In the genomic region with DNA sequence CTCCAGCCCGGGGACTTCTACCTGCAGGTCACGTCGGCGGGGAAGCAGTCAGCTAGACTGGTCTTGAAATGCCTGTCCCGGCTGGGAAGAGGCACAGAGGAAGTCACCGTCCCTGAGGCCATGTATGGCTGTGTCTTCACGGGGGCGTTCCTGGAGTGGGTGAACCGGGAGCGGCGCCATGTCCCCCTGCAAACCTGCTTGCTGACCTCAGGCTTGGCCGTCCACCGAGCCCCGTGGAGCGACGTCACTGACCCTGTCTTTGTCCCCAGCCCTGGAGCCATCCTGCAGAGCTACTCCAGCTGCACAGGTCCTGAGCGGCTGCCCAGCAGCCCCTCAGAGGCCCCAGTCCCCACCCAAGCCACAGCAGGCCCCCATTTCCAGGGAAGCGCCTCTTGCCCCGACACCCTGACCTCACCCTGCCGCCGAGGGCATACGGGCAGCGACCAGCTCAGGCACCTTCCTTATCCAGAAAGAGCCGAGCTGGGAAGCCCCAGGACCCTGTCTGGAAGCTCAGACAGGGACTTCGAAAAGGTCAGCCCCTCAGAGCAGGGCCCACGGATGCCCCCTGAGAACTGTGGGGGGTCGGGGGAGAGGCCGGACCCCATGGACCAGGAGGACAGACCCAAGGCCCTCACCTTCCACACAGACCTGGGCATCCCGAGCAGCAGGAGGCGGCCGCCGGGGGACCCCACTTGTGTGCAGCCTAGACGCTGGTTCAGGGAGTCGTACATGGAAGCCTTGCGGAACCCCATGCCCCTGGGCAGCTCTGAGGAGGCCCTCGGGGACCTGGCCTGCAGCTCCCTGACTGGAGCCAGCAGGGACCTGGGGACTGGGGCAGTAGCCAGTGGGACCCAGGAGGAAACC, we compare ENCODE assay signal across 24 cellular contexts. TPM values are rescaled to one million over a fixed set of nuclear protein-coding genes. Genes with fewer than 3 reads are reported as not detected.
A peak's percentile ranks its signal among the peaks of the same experiment; 100 is the strongest.
DNase-seq lines count a peak whose midpoint lies in the region; ATAC-seq, FAIRE-seq and TF ChIP-seq lines count a peak whose summit lies in the region.
"Had no signal": no experiment of that assay in that cellular context is flagged by ENCODE, and none has a peak within 500 bp of the region (broad histone marks: within the 10 kb centered on the region; RNA-seq: fewer than 3 reads in every experiment).

No MANE protein-coding gene starts in this region.

- FAIRE-seq in K562 (lab: Jason Lieb, UNC), result no peak
- FAIRE-seq: A204.1 had no signal

- no peaks in the 10 kb centered on the region for H3K9me1 ChIP-seq in K562 (ENCODE audit: control insufficient read depth, insufficient read depth, low read length)

- in situ Hi-C loops in K562 (cut with MboI), result no loop called here

- no peak overlapping the region for H3K4me3 ChIP-seq in K562
- H3K4me3 ChIP-seq in naive thymus-derived CD4-positive, alpha-beta T cell (ENCODE audit: low read length), result no peak overlapping the region
- H3K4me3 ChIP-seq: GM23248, PC-9 had no signal

- H3K4me2 ChIP-seq in K562 (ENCODE audit: insufficient read depth, low read length), result no peak overlapping the region
- H3K4me2 ChIP-seq: PC-9 had no signal

- peak; percentile 31 for ATAC-seq in stimulated activated naive CD8-positive, alpha-beta T cell treated with anti-CD3 and anti-CD28 coated beads, Interleukin-15, amount 100 ng/mL, for 72 hours
- ATAC-seq in stimulated activated naive CD8-positive, alpha-beta T cell treated with anti-CD3 and anti-CD28 coated beads, Interleukin-15, Interleukin-2, amounts not matched to agents 100 U/mL and 50 U/mL, for 24 hours, result no peak
- peak; percentile 17; the same call in 2 of the 3 replicates for ATAC-seq in K562
- ATAC-seq in naive thymus-derived CD4-positive, alpha-beta T cell, result peak; percentile 7

- H3K79me2 ChIP-seq in K562 (ENCODE audit: control insufficient read depth, insufficient read depth, low read length), result no peaks in the 10 kb centered on the region

- H3K27me3 Mint-ChIP-seq in stimulated activated naive CD8-positive, alpha-beta T cell treated with anti-CD3 and anti-CD28 coated beads, Interleukin-15, amount 100 ng/mL, for 72 hours, result peaks cover 22% of the 10 kb centered on the region
- H3K27me3 Mint-ChIP-seq in naive thymus-derived CD4-positive, alpha-beta T cell, result peaks cover 0 to 12% (median 10%) of the 10 kb centered on the region in 5 donors

- H3K4me3 Mint-ChIP-seq in stimulated activated naive CD8-positive, alpha-beta T cell treated with anti-CD3 and anti-CD28 coated beads, Interleukin-15, amount 100 ng/mL, for 72 hours, result no peak overlapping the region
- no peak overlapping the region for H3K4me3 Mint-ChIP-seq in naive thymus-derived CD4-positive, alpha-beta T cell
- H3K4me3 Mint-ChIP-seq: CD4-positive, CD25-positive, alpha-beta regulatory T cell had no signal

- no TSS peak for BruUV-seq in K562 (replicated peaks; lab: Mats Ljungman, UMichigan)

- peaks cover 0 to 13% of the 10 kb centered on the region in 2 experiments; a peak in 1 of 5 replicates for H3K4me1 ChIP-seq in K562 (replicated peaks in 1 of 2; ENCODE audit: control insufficient read depth in 2 of 2, insufficient read depth in 2 of 2, low read length in 2 of 2)
- no peaks in the 10 kb centered on the region for H3K4me1 ChIP-seq in naive thymus-derived CD4-positive, alpha-beta T cell (ENCODE audit: control insufficient read depth in 2 of 2, insufficient read depth in 2 of 2, low read length in 2 of 2)

- no peaks in the 10 kb centered on the region for H3K4me1 Mint-ChIP-seq in stimulated activated naive CD8-positive, alpha-beta T cell treated with anti-CD3 and anti-CD28 coated beads, Interleukin-15, amount 100 ng/mL, for 72 hours
- no peaks in the 10 kb centered on the region for H3K4me1 Mint-ChIP-seq in naive thymus-derived CD4-positive, alpha-beta T cell
- H3K4me1 Mint-ChIP-seq: CD4-positive, CD25-positive, alpha-beta regulatory T cell had no signal

- POLR2A ChIA-PET in K562 (lab: Yijun Ruan, JAX), result no interaction called here
- POLR2A ChIA-PET in naive thymus-derived CD4-positive, alpha-beta T cell (lab: Charles Lee), result no interaction called here

- no peak overlapping the region for H2AFZ ChIP-seq in K562 (ENCODE audit: low read depth, low read length)
- H2AFZ ChIP-seq: GM23248, PC-9 had no signal

- no peaks in the 10 kb centered on the region for H4K20me1 ChIP-seq in K562 (replicated peaks; ENCODE audit: control insufficient read depth, insufficient read depth, low read length)

- TF ChIP-seq POLR2A in K562 (conservative IDR thresholded peaks at IDR 0.05), result no peak

- no peak for TF ChIP-seq EP300 in K562 (IDR thresholded peaks at IDR 0.05; ENCODE audit: low read length)

- TF ChIP-seq RAD21 in K562 (CRISPR knock-in tag; conservative IDR thresholded peaks at IDR 0.05 in 1 of 2, IDR thresholded peaks at IDR 0.05 in 1 of 2), result no peak

- no peak for DNase-seq in stimulated activated naive CD8-positive, alpha-beta T cell treated with anti-CD3 and anti-CD28 coated beads, Interleukin-15, amount 100 ng/mL, for 72 hours
- DNase-seq in stimulated activated naive CD8-positive, alpha-beta T cell treated with anti-CD3 and anti-CD28 coated beads, Interleukin-15, Interleukin-2, amounts not matched to agents 100 U/mL and 50 U/mL, for 24 hours, result no peak
- no peak for DNase-seq in K562 (ENCODE audit: extremely low read depth in 1 of 4, low spot score in 3 of 4)
- no peak for DNase-seq in naive thymus-derived CD4-positive, alpha-beta T cell
- no peak for DNase-seq in ecto neural progenitor cell (ENCODE audit: low spot score)
- DNase-seq in NCI-H2107 (lab: John Stamatoyannopoulos, UW), result no peak
- no peak for DNase-seq in cerebellar cortex (ENCODE audit: low spot score)
- no peak for DNase-seq in SHP77 treated with DMSO at 0.1 percent for 48 hours (lab: John Stamatoyannopoulos, UW)
- DNase-seq: CD4-positive, CD25-positive, alpha-beta regulatory T cell; DMS79; GM23248; HCEC 1CT; IMR-90; NCI-H1105; NCI-H146; NCI-H2029; NCI-H226; NCI-H510A treated with DMSO at 0.1 percent for 48 hours; NCI-H748 treated with DMSO at 0.1 percent for 48 hours; PC-9 had no signal

- H3K27ac ChIP-seq in K562 (ENCODE audit: extremely low read depth, low read depth, low read length), result no peak overlapping the region
- H3K27ac ChIP-seq in naive thymus-derived CD4-positive, alpha-beta T cell (ENCODE audit: low read depth, low read length), result no peak overlapping the region
- H3K27ac ChIP-seq: GM23248, PC-9, RWPE1 had no signal

- no peaks in the 10 kb centered on the region for H3K36me3 ChIP-seq in K562 (ENCODE audit: control insufficient read depth, insufficient read depth, low read length)
- H3K36me3 ChIP-seq in naive thymus-derived CD4-positive, alpha-beta T cell (ENCODE audit: control insufficient read depth in 2 of 3, insufficient read depth in 3 of 3, low read length in 3 of 3), result no peaks in the 10 kb centered on the region

- no peak for TF ChIP-seq CTCF in K562 (IDR thresholded peaks at IDR 0.05 in 2 of 3, conservative IDR thresholded peaks at IDR 0.05 in 1 of 3; ENCODE audit: insufficient read depth in 2 of 3, low read depth in 1 of 3, low read length in 3 of 3)

- 3% methylated on average over 33 of the region's 36 CpGs for whole genome bisulfite sequencing in K562 (ENCODE audit: insufficient coverage, low coverage, missing lambda C conversion rate)

- H3K27ac Mint-ChIP-seq in stimulated activated naive CD8-positive, alpha-beta T cell treated with anti-CD3 and anti-CD28 coated beads, Interleukin-15, amount 100 ng/mL, for 72 hours, result no peak overlapping the region
- H3K27ac Mint-ChIP-seq in naive thymus-derived CD4-positive, alpha-beta T cell, result no peak overlapping the region
- H3K27ac Mint-ChIP-seq: CD4-positive, CD25-positive, alpha-beta regulatory T cell had no signal

- intact Hi-C loops in K562 (cut with micrococcal nuclease), result no loop called here
- intact Hi-C loops in naive thymus-derived CD4-positive, alpha-beta T cell (cut with micrococcal nuclease), result no loop called here

- no peaks in the 10 kb centered on the region for H3K9me3 Mint-ChIP-seq in stimulated activated naive CD8-positive, alpha-beta T cell treated with anti-CD3 and anti-CD28 coated beads, Interleukin-15, amount 100 ng/mL, for 72 hours
- peaks cover 0 to 6% (median 0%) of the 10 kb centered on the region in 11 donors for H3K9me3 Mint-ChIP-seq in naive thymus-derived CD4-positive, alpha-beta T cell

- no peak overlapping the region for H3K9ac ChIP-seq in K562 (ENCODE audit: insufficient read depth in 1 of 2, low read depth in 2 of 2, low read length in 2 of 2)
- H3K9ac ChIP-seq: GM23248 had no signal

- H3K27me3 ChIP-seq in K562 (ENCODE audit: control insufficient read depth in 2 of 2, insufficient read depth in 2 of 2, low read length in 2 of 2), result peaks cover 23 to 49% of the 10 kb centered on the region in 2 experiments; a peak in 4 of 5 replicates
- H3K27me3 ChIP-seq in naive thymus-derived CD4-positive, alpha-beta T cell (ENCODE audit: control insufficient read depth in 2 of 2, insufficient read depth in 2 of 2, low read length in 2 of 2), result no peaks in the 10 kb centered on the region

- CTCF ChIA-PET in K562 (lab: Yijun Ruan, JAX; ENCODE audit: low intra/inter-chr PET ratio), result no interaction called here
- CTCF ChIA-PET in naive thymus-derived CD4-positive, alpha-beta T cell (lab: Charles Lee), result no interaction called here

- peaks cover 0 to 3% (median 0%) of the 10 kb centered on the region in 5 donors for H3K36me3 Mint-ChIP-seq in naive thymus-derived CD4-positive, alpha-beta T cell
- H3K36me3 Mint-ChIP-seq: CD4-positive, CD25-positive, alpha-beta regulatory T cell had no signal

- no peaks in the 10 kb centered on the region for H3K9me3 ChIP-seq in K562 (replicated peaks; ENCODE audit: control insufficient read depth, insufficient read depth, low read depth, low read length)
- H3K9me3 ChIP-seq in naive thymus-derived CD4-positive, alpha-beta T cell (ENCODE audit: control insufficient read depth in 2 of 3, low read length in 3 of 3), result no peaks in the 10 kb centered on the region

RNA-seq across cellular contexts. Expression of a gene that starts 47.8 kb away (rescaled TPM):
- not detected in 2 replicates for total RNA-seq in K562 (2011; cell fraction: chromatin; rRNA removed; ENCODE audit: low replicate concordance)
- total RNA-seq in K562 (2011; cell fraction: nucleolus; rRNA removed), result not detected in 2 replicates
- total RNA-seq in K562 (2011; cell fraction: nucleoplasm; rRNA removed), result not detected in 2 replicates
- total RNA-seq in K562 (2014; rRNA removed) (not detected in 2 replicates), K562 (2014; rRNA removed; fragmentation: Illumina TruSeq; extraction: Trizol) (not detected in 2 replicates), K562 (2015; rRNA removed; fragmentation: Illumina TruSeq; extraction: Trizol) (not detected in 2 replicates), K562 (2021) (0.02 and 0.04 TPM in 2 replicates)
- polyA plus RNA-seq in K562 (2011; rRNA removed) (not detected in 2 replicates), K562 (2014; fragmentation: Illumina TruSeq; extraction: Trizol) (not detected in 2 replicates), K562 (2014; fragmentation: Nextera tagmentation; extraction: Ambion mirVana) (not detected), K562 (2014; rRNA removed) (not detected in 2 replicates)
- polyA plus RNA-seq in K562 (2011; cell fraction: cytosol; rRNA removed), result not detected in 2 replicates
- not detected in 2 replicates for polyA plus RNA-seq in K562 (2011; cell fraction: nucleus; rRNA removed)
- 0.01 TPM in 2 replicates for polyA plus RNA-seq in K562 (2012)
- not detected in 2 replicates for polyA minus RNA-seq in K562 (2011; rRNA and poly(A)+ RNA removed)
- not detected in 2 replicates for polyA minus RNA-seq in K562 (2011; cell fraction: cytosol; rRNA and poly(A)+ RNA removed)
- not detected in 2 replicates for polyA minus RNA-seq in K562 (2011; cell fraction: nucleus; rRNA and poly(A)+ RNA removed)
- total RNA-seq in naive thymus-derived CD4-positive, alpha-beta T cell, result 1 to 10 TPM in 1 of 5 experiments, under 1 TPM in 1, not detected in 3; 0.39 to 2.0 TPM
- not detected for polyA plus RNA-seq in naive thymus-derived CD4-positive, alpha-beta T cell
- total RNA-seq: CD4-positive, CD25-positive, alpha-beta regulatory T cell; GM23248; PC-9 had no signal
- polyA plus RNA-seq: CD4-positive, CD25-positive, alpha-beta regulatory T cell; GM23248 had no signal

RNA-seq across cellular contexts. Expression of a gene that starts 51.5 kb away (rescaled TPM):
- total RNA-seq in K562 (2011; cell fraction: chromatin; rRNA removed; ENCODE audit: low replicate concordance), result not detected in 2 replicates
- not detected in 2 replicates for total RNA-seq in K562 (2011; cell fraction: nucleolus; rRNA removed)
- not detected in 2 replicates for total RNA-seq in K562 (2011; cell fraction: nucleoplasm; rRNA removed)
- total RNA-seq in K562 (2014; rRNA removed) (not detected in 2 replicates), K562 (2014; rRNA removed; fragmentation: Illumina TruSeq; extraction: Trizol) (not detected in 2 replicates), K562 (2015; rRNA removed; fragmentation: Illumina TruSeq; extraction: Trizol) (not detected in 2 replicates), K562 (2021) (not detected in 2 replicates)
- polyA plus RNA-seq in K562 (2011; rRNA removed) (not detected in 2 replicates), K562 (2014; fragmentation: Illumina TruSeq; extraction: Trizol) (not detected in 2 replicates), K562 (2014; fragmentation: Nextera tagmentation; extraction: Ambion mirVana) (not detected), K562 (2014; rRNA removed) (not detected in 2 replicates)
- polyA plus RNA-seq in K562 (2011; cell fraction: cytosol; rRNA removed), result not detected in 2 replicates
- polyA plus RNA-seq in K562 (2011; cell fraction: nucleus; rRNA removed), result not detected in 2 replicates
- not detected in 2 replicates for polyA plus RNA-seq in K562 (2012)
- polyA minus RNA-seq in K562 (2011; rRNA and poly(A)+ RNA removed), result not detected in 2 replicates
- polyA minus RNA-seq in K562 (2011; cell fraction: cytosol; rRNA and poly(A)+ RNA removed), result not detected in 2 replicates
- not detected in 2 replicates for polyA minus RNA-seq in K562 (2011; cell fraction: nucleus; rRNA and poly(A)+ RNA removed)
- not detected for total RNA-seq in naive thymus-derived CD4-positive, alpha-beta T cell
- under 1 TPM in 1 of 2 donors, not detected in 1; 0.51 TPM for polyA plus RNA-seq in naive thymus-derived CD4-positive, alpha-beta T cell
- total RNA-seq: CD4-positive, CD25-positive, alpha-beta regulatory T cell; GM23248; HT1080; IMR-90; PC-9 had no signal
- polyA plus RNA-seq: BJ; CD4-positive, CD25-positive, alpha-beta regulatory T cell; GM23248; IMR-90 had no signal
